16 cellular contexts compared by ENCODE assay signal in the genomic region with DNA sequence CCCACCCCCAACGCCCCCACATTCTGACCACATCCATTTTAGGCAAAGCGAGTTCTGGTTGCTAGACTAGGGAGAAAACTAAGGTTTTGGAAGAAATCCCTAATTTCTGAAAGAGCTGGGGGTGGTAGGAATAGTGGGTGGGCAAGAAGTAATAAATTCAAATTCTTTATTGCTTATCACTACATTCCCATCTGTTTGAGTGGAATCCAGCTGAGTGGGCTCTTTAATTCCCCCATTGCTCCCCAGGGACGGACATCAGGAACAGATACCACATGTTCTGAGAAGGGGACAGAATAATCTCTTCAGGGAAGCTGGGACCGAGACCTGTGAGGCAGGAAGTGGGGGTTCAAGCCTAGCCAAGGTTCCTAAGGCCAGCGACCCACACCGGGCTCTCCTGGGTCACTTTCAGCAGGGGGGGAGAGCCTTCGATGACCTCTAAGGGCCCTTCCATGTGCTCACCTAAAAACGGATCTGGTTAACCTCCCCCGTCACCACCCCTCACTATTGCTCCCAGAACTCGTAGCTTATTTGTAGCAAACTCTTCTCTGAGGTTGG. TPM values are rescaled to one million over a fixed set of nuclear protein-coding genes. Genes with fewer than 3 reads are reported as not detected.
DNase-seq lines count a peak whose midpoint lies in the region; ATAC-seq and TF ChIP-seq lines count a peak whose summit lies in the region.
"Had no signal": no experiment of that assay in that cellular context is flagged by ENCODE, and none has a peak within 500 bp of the region (broad histone marks: within the 10 kb centered on the region; RNA-seq: fewer than 3 reads in every experiment).

No MANE protein-coding gene starts in this region.

- H3K27me3 ChIP-seq in colonic mucosa (no peaks in the 10 kb centered on the region), spleen (replicated peaks in 1 of 7) (no peaks in the 10 kb centered on the region)
- H3K27me3 ChIP-seq: BLaER1 treated with 17β-estradiol and CSF1 and Interleukin-3, amounts not matched to agents 10 nM and 100 nM had no signal

- TF ChIP-seq POLR2A in spleen (IDR thresholded peaks at IDR 0.05) = no peak

- no peak overlapping the region for H3K9ac ChIP-seq in colonic mucosa (ENCODE audit: low read depth in 2 of 2, low read length in 2 of 2)
- H3K9ac ChIP-seq: BLaER1 treated with 17β-estradiol and CSF1 and Interleukin-3, amounts not matched to agents 10 nM and 100 nM had no signal

- 78 to 90% (median 81%) methylated on average over 8 to 10 of the region's 10 CpGs for WGBS in spleen, 5 donors

- H3K36me3 ChIP-seq in colonic mucosa = no peaks in the 10 kb centered on the region
- H3K36me3 ChIP-seq in spleen = peaks cover 0 to 66% (median 3%) of the 10 kb centered on the region in 6 donors

- intact Hi-C loops in colonic mucosa (cut with DNase I) (loop anchor here (5.0 kb wide), 1 partner anchor 287 kb away; no protein-coding TSS in a partner anchor), spleen (cut with DNase I; ENCODE audit: low total_unique reads) (no loop called here)

- H3K4me3 ChIP-seq in LNCaP clone FGC (ENCODE audit: low read depth, low read length) (peak overlapping the region; percentile 39), colonic mucosa (no peak overlapping the region), spleen (no peak overlapping the region)
- H3K4me3 ChIP-seq: BLaER1 treated with 17β-estradiol and CSF1 and Interleukin-3, amounts not matched to agents 10 nM and 100 nM had no signal

- no peak for ATAC-seq in HG03521 (IDR thresholded peaks at IDR 0.05; ENCODE audit: unreplicated experiment)

- TF ChIP-seq CTCF in LNCaP clone FGC (IDR thresholded peaks at IDR 0.05; ENCODE audit: control insufficient read depth, extremely low read depth, insufficient read depth) (no peak), colonic mucosa (IDR thresholded peaks at IDR 0.05) (no peak), spleen (IDR thresholded peaks at IDR 0.05 in 8 of 11, conservative IDR thresholded peaks at IDR 0.05 in 3 of 11) (no peak)

- H3K4me1 ChIP-seq in colonic mucosa = no peaks in the 10 kb centered on the region
- peaks cover 0 to 52% (median 22%) of the 10 kb centered on the region in 6 donors for H3K4me1 ChIP-seq in spleen
- H3K4me1 ChIP-seq: BLaER1 treated with 17β-estradiol and CSF1 and Interleukin-3, amounts not matched to agents 10 nM and 100 nM had no signal

- peak overlapping the region; percentile 28 for H3K27ac ChIP-seq in colonic mucosa
- H3K27ac ChIP-seq in spleen = peak overlapping the region in 6 of 8 donors; percentile 8 to 71 (median 49)
- H3K27ac ChIP-seq: 22Rv1 had no signal

- peak; percentile 7 to 41 for DNase-seq in NCI-H524 (lab: John Stamatoyannopoulos, UW)
- DNase-seq in NCI-H524 treated with DMSO at 0.1 percent for 48 hours (lab: John Stamatoyannopoulos, UW) = no peak
- no peak for DNase-seq in LNCaP clone FGC (ENCODE audit: low read depth)
- no peak for DNase-seq in colonic mucosa
- DNase-seq in spleen = no peak
- no peak for DNase-seq in HPDE6-E6E7 (ENCODE audit: extremely low spot score)
- DNase-seq in germinal center (ENCODE audit: low spot score) = no peak
- DNase-seq: activated CD4-positive, alpha-beta T cell treated with anti-CD3 and anti-CD28 coated beads, Interleukin-2, amount 50 U/mL, for 48 hours; cerebellar nuclear complex; DMS153; hypothalamus; NCI-H2107; NCI-H526 treated with DMSO at 0.1 percent for 48 hours had no signal

- H3K9me3 ChIP-seq in colonic mucosa (no peaks in the 10 kb centered on the region), spleen (no peaks in the 10 kb centered on the region)
- H3K9me3 ChIP-seq: BLaER1 treated with 17β-estradiol and CSF1 and Interleukin-3, amounts not matched to agents 10 nM and 100 nM had no signal

RNA-seq across cellular contexts. Expression of a gene that starts 42.3 kb away (rescaled TPM):
- 10 to 100 TPM; 32.5 to 33.0 TPM for total RNA-seq in colonic mucosa
- total RNA-seq in spleen = 10 to 100 TPM; 25.1 to 32.3 (median 27.7) TPM
- polyA plus RNA-seq in spleen = 10 to 100 TPM; 17.2 to 26.1 (median 18.0) TPM

Comparison
In these comparisons a context has a peak if more than half of its experiments do, and no peak if none do; other contexts are left out.
1. DNase-seq: peak in NCI-H524 (2 of 2); none in NCI-H524 treated with DMSO at 0.1 percent for 48 hours (single experiment), LNCaP clone FGC (single experiment), colonic mucosa (single experiment), spleen (single experiment), HPDE6-E6E7 (single experiment) and germinal center (single experiment).